ENCODE assay signal across 14 cellular contexts in the genomic region with DNA sequence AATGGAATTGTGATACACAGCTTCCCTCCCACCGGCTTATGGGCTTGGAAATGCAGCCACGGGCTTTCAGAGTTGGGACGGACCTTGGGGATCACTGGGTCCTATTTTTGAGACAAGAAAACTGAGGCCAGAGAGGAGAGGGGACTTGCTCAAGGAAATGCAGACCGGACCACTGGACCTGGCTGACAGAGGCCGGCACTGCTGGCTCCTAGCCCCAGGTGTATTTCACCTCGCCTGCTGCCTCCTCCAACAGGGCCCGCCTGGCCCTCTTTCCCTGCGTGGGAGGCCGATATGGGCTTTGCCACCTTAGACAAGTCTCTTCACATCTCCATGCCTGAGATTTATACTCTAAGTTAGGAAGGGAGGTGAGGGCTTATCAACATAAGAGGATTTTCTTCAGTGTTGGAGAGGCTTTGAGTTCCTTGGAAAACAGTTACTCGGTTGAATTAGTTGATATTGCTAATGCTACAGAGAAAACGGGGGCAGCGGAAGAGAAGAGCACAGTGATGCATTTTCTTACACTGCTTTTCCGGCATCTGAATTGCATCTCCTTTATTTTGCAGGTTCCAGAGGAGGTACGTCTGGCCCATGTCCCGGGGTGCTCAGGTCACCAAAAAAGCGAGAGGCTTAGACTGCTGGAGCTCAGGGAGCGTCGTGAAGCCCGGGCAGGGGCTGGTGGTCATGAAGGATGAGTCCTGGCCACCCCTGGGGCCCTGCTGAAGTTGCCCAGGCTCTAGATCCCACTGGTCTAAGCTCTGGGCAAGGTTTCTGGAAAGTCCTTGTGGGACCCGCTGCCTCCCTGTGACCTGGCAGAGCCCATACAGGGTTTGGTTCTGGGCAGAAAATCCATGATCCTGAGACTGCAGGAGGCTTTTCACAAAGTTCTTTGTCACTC.
"Had no signal": no experiment of that assay in that cellular context is flagged by ENCODE, and none has a peak within 500 bp of the region (broad histone marks: within the 10 kb centered on the region; RNA-seq: fewer than 3 reads in every experiment).

No MANE protein-coding gene starts in this region.

- H3K27ac ChIP-seq: adrenal gland, brain microvascular endothelial cell, thoracic aorta, VCaP had no signal

- H3K9me3 Mint-ChIP-seq: naive thymus-derived CD8-positive, alpha-beta T cell; stimulated activated naive CD8-positive, alpha-beta T cell treated with anti-CD3 and anti-CD28 coated beads, Interleukin-15, Interleukin-2, amounts not matched to agents 100 ng/mL and 50 ng/mL, for 24 hours had no signal

- H3K4me3 ChIP-seq: adrenal gland, mucosa of descending colon, thoracic aorta had no signal

- H3K9me3 ChIP-seq: adrenal gland, mucosa of descending colon, thoracic aorta had no signal

- H3K4me1 ChIP-seq: adrenal gland had no signal

- H3K4me3 Mint-ChIP-seq: naive thymus-derived CD8-positive, alpha-beta T cell; stimulated activated naive CD8-positive, alpha-beta T cell treated with anti-CD3 and anti-CD28 coated beads, Interleukin-15, Interleukin-2, amounts not matched to agents 100 ng/mL and 50 ng/mL, for 24 hours had no signal

- H3K27ac Mint-ChIP-seq: stimulated activated naive CD8-positive, alpha-beta T cell treated with anti-CD3 and anti-CD28 coated beads, Interleukin-15, Interleukin-2, amounts not matched to agents 100 ng/mL and 50 ng/mL, for 24 hours had no signal

- ATAC-seq: esophagus mucosa; mucosa of descending colon; naive thymus-derived CD8-positive, alpha-beta T cell had no signal

- H3K27me3 Mint-ChIP-seq: naive thymus-derived CD8-positive, alpha-beta T cell; stimulated activated naive CD8-positive, alpha-beta T cell treated with anti-CD3 and anti-CD28 coated beads, Interleukin-15, Interleukin-2, amounts not matched to agents 100 ng/mL and 50 ng/mL, for 24 hours had no signal

- H3K27me3 ChIP-seq: adrenal gland, brain microvascular endothelial cell had no signal

- DNase-seq: activated CD4-positive, alpha-beta T cell treated with anti-CD3 and anti-CD28 coated beads for 4 hours; activated CD8-positive, alpha-beta memory T cell treated with anti-CD3 and anti-CD28 coated beads for 24 hours; activated naive CD4-positive, alpha-beta T cell treated with anti-CD3 and anti-CD28 coated beads, Interleukin-2, amount 50 U/mL, for 16 hours; adrenal gland; brain microvascular endothelial cell; cerebellar nuclear complex; naive thymus-derived CD8-positive, alpha-beta T cell; stimulated activated CD4-positive, alpha-beta T cell treated with anti-CD3 and anti-CD28 coated beads, Interleukin-4, amount 100 ng/mL, for 1 hour; T1000 had no signal
